ENCODE assay signal across 10 cellular contexts in the genomic region with DNA sequence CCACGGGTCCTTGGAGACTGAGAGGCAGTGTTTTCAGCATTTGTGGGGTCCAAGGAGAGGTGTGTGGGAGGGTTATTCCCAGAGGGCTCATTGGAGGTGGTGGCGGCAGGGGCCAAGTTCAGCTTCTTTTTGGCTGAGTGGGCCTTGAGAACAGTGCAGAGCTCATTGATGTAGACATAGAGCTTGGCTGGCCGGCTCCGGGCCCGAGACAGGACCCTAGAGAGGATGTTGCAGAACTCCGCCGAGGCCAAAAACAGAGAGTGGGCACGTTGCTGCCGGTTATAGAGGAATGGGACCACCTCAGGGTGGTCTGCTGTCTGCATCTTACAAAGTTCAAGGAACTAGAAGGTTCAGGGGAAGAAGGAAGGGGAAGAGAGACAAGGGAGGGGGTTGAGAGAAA. TPM values are rescaled to one million over a fixed set of nuclear protein-coding genes. Genes with fewer than 3 reads are reported as not detected.
DNase-seq lines count a peak whose midpoint lies in the region; ATAC-seq and TF ChIP-seq lines count a peak whose summit lies in the region.
"Had no signal": no experiment of that assay in that cellular context is flagged by ENCODE, and none has a peak within 500 bp of the region (broad histone marks: within the 10 kb centered on the region; RNA-seq: fewer than 3 reads in every experiment).

No MANE protein-coding gene starts in this region.

- H3K4me2 ChIP-seq in BLaER1 treated with 17β-estradiol and CSF1 and Interleukin-3, amounts not matched to agents 10 nM and 100 nM, result peak overlapping the region; percentile 86 to 100 (median 96)
- H3K4me2 ChIP-seq in neural cell (ENCODE audit: low read length), result no peak overlapping the region

- ATAC-seq in GM21447 (IDR thresholded peaks at IDR 0.05; ENCODE audit: unreplicated experiment), result no peak
- no peak for ATAC-seq in GM19328 (IDR thresholded peaks at IDR 0.05; ENCODE audit: unreplicated experiment)
- ATAC-seq: pancreas had no signal

- H3K9me3 ChIP-seq in BLaER1 treated with 17β-estradiol and CSF1 and Interleukin-3, amounts not matched to agents 10 nM and 100 nM (replicated peaks in 1 of 11), result no peaks in the 10 kb centered on the region
- no peaks in the 10 kb centered on the region for H3K9me3 ChIP-seq in KOPT-K1 (ENCODE audit: insufficient read depth, low read length, poor library complexity, severe bottlenecking)
- no peaks in the 10 kb centered on the region for H3K9me3 ChIP-seq in breast epithelium
- no peaks in the 10 kb centered on the region for H3K9me3 ChIP-seq in neural cell (ENCODE audit: low read length)
- H3K9me3 ChIP-seq: pancreas had no signal

- peaks cover 60 to 67% (median 64%) of the 10 kb centered on the region in 10 experiments for H3K4me1 ChIP-seq in BLaER1 treated with 17β-estradiol and CSF1 and Interleukin-3, amounts not matched to agents 10 nM and 100 nM
- H3K4me1 ChIP-seq in breast epithelium, result peaks cover 0 to 51% of the 10 kb centered on the region in 2 donors

- H3K4me3 ChIP-seq in BLaER1 treated with 17β-estradiol and CSF1 and Interleukin-3, amounts not matched to agents 10 nM and 100 nM, result peak overlapping the region; percentile 71 to 91 (median 86); a peak in 19 of 20 replicates
- H3K4me3 ChIP-seq in breast epithelium, result peak overlapping the region in 2 of 3 donors; percentile 75 to 85
- H3K4me3 ChIP-seq in neural cell (ENCODE audit: low read length), result peak overlapping the region; percentile 80

- H3K27me3 ChIP-seq in BLaER1 treated with 17β-estradiol and CSF1 and Interleukin-3, amounts not matched to agents 10 nM and 100 nM, result no peaks in the 10 kb centered on the region
- H3K27me3 ChIP-seq in breast epithelium, result no peaks in the 10 kb centered on the region
- no peaks in the 10 kb centered on the region for H3K27me3 ChIP-seq in neural cell (ENCODE audit: insufficient read depth, low read depth, low read length)
- H3K27me3 ChIP-seq: pancreas had no signal

- H3K27ac ChIP-seq in BLaER1 treated with 17β-estradiol and CSF1 and Interleukin-3, amounts not matched to agents 10 nM and 100 nM, result peak overlapping the region in 8 of 11 experiments; percentile 77 to 92 (median 89); a peak in 10 of 22 replicates
- H3K27ac ChIP-seq in KOPT-K1 (ENCODE audit: low read depth, low read length, poor library complexity, severe bottlenecking), result peak overlapping the region; percentile 95
- H3K27ac ChIP-seq in breast epithelium, result peak overlapping the region; percentile 92 to 96
- H3K27ac ChIP-seq in neural cell (ENCODE audit: low read length), result no peak overlapping the region

- H3K79me2 ChIP-seq in neural cell (replicated peaks; ENCODE audit: insufficient read depth, low read length), result peaks cover 19% of the 10 kb centered on the region

- H3F3A ChIP-seq in neural cell (ENCODE audit: insufficient read depth, low read length, poor library complexity, severe bottlenecking), result peaks cover 6% of the 10 kb centered on the region

- no peak for TF ChIP-seq RAD21 in neural cell (conservative IDR thresholded peaks at IDR 0.05)

- peaks cover 30 to 40% (median 33%) of the 10 kb centered on the region in 11 experiments for H3K36me3 ChIP-seq in BLaER1 treated with 17β-estradiol and CSF1 and Interleukin-3, amounts not matched to agents 10 nM and 100 nM
- H3K36me3 ChIP-seq in KOPT-K1 (ENCODE audit: insufficient read depth, low read length) (peaks cover 32% of the 10 kb centered on the region), breast epithelium (no peaks in the 10 kb centered on the region), neural cell (ENCODE audit: insufficient read depth, low read length) (peaks cover 4% of the 10 kb centered on the region)

- no peak for TF ChIP-seq EP300 in neural cell (conservative IDR thresholded peaks at IDR 0.05; ENCODE audit: poor library complexity, severe bottlenecking)

- peak overlapping the region; percentile 87 to 94 (median 90) for H3K9ac ChIP-seq in BLaER1 treated with 17β-estradiol and CSF1 and Interleukin-3, amounts not matched to agents 10 nM and 100 nM
- H3K9ac ChIP-seq in neural cell (ENCODE audit: low read length), result no peak overlapping the region

- DNase-seq in breast epithelium (ENCODE audit: low spot score in 2 of 2), result no peak
- no peak for DNase-seq in NOMO-1 treated with dmso at 0.1 percent for 144 hours (lab: John Stamatoyannopoulos, UW; ENCODE audit: unreplicated experiment)
- no peak for DNase-seq in GM19240 (ENCODE audit: insufficient read length, low spot score)
- DNase-seq: NCI-H187 had no signal

- no peak for TF ChIP-seq POLR2A in breast epithelium (IDR thresholded peaks at IDR 0.05)

- intact Hi-C loops in breast epithelium (cut with DNase I; ENCODE audit: low total_unique reads), result no loop called here

- peaks cover 8 to 47% (median 35%) of the 10 kb centered on the region in 11 experiments; a peak in 20 of 22 replicates for H4K20me1 ChIP-seq in BLaER1 treated with 17β-estradiol and CSF1 and Interleukin-3, amounts not matched to agents 10 nM and 100 nM
- no peaks in the 10 kb centered on the region for H4K20me1 ChIP-seq in neural cell (ENCODE audit: insufficient read depth)

- H3K9me2 ChIP-seq in neural cell (ENCODE audit: insufficient read depth, low read length), result no peaks in the 10 kb centered on the region

- TF ChIP-seq CTCF in breast epithelium (IDR thresholded peaks at IDR 0.05), result no peak
- no peak for TF ChIP-seq CTCF in neural cell (IDR thresholded peaks at IDR 0.05; ENCODE audit: poor library complexity, severe bottlenecking)

- no peak overlapping the region for H2AFZ ChIP-seq in neural cell (ENCODE audit: low read depth, low read length)

TF ChIP-seq in neural cell, 6 proteins besides CTCF, POLR2A, EP300 and RAD21:
- TF ChIP-seq POLR2AphosphoS5 (IDR thresholded peaks at IDR 0.05), result no peak
- TF ChIP-seq TAF1 (IDR thresholded peaks at IDR 0.05; ENCODE audit: low read depth), result no peak
- no peak for TF ChIP-seq EZH2 (IDR thresholded peaks at IDR 0.05; ENCODE audit: borderline replicate concordance, insufficient read depth, low read length, poor library complexity, severe bottlenecking)
- TF ChIP-seq MXI1 (conservative IDR thresholded peaks at IDR 0.05; ENCODE audit: poor library complexity, severe bottlenecking), result no peak
- TF ChIP-seq, protein P1, sequence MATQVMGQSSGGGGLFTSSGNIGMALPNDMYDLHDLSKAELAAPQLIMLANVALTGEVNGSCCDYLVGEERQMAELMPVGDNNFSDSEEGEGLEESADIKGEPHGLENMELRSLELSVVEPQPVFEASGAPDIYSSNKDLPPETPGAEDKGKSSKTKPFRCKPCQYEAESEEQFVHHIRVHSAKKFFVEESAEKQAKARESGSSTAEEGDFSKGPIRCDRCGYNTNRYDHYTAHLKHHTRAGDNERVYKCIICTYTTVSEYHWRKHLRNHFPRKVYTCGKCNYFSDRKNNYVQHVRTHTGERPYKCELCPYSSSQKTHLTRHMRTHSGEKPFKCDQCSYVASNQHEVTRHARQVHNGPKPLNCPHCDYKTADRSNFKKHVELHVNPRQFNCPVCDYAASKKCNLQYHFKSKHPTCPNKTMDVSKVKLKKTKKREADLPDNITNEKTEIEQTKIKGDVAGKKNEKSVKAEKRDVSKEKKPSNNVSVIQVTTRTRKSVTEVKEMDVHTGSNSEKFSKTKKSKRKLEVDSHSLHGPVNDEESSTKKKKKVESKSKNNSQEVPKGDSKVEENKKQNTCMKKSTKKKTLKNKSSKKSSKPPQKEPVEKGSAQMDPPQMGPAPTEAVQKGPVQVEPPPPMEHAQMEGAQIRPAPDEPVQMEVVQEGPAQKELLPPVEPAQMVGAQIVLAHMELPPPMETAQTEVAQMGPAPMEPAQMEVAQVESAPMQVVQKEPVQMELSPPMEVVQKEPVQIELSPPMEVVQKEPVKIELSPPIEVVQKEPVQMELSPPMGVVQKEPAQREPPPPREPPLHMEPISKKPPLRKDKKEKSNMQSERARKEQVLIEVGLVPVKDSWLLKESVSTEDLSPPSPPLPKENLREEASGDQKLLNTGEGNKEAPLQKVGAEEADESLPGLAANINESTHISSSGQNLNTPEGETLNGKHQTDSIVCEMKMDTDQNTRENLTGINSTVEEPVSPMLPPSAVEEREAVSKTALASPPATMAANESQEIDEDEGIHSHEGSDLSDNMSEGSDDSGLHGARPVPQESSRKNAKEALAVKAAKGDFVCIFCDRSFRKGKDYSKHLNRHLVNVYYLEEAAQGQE (IDR thresholded peaks at IDR 0.05; ENCODE audit: borderline replicate concordance), result no peak
- no peak for TF ChIP-seq SMC3 (conservative IDR thresholded peaks at IDR 0.05; ENCODE audit: poor library complexity)

RNA-seq across cellular contexts. Expression of a gene that starts 1.5 kb away (rescaled TPM):
- total RNA-seq in breast epithelium, result 10 to 100 TPM; 39.0 to 56.3 (median 39.8) TPM
- polyA plus RNA-seq in neural cell, result 39.3 and 66.0 TPM in 2 replicates
- 20.7 and 22.6 TPM in 2 replicates for polyA minus RNA-seq in neural cell

RNA-seq across cellular contexts. Expression of a gene that starts 3.7 kb away (rescaled TPM):
- 10 to 100 TPM; 12.6 to 27.2 (median 18.7) TPM for total RNA-seq in breast epithelium
- polyA plus RNA-seq in neural cell, result 16.5 and 30.0 TPM in 2 replicates
- 29.1 and 30.4 TPM in 2 replicates for polyA minus RNA-seq in neural cell

RNA-seq across cellular contexts. Expression of a gene that starts 7.3 kb away (rescaled TPM):
- 10 to 100 TPM; 38.6 to 67.8 (median 43.6) TPM for total RNA-seq in breast epithelium
- polyA plus RNA-seq in neural cell, result 1.2 and 5.5 TPM in 2 replicates
- polyA minus RNA-seq in neural cell, result 1.6 and 1.7 TPM in 2 replicates

RNA-seq across cellular contexts. Expression of a gene that starts 22.5 kb away (rescaled TPM):
- 100 to 1,000 TPM in 2 of 3 donors, 10 to 100 TPM in 1; 38.9 to 151 (median 103) TPM for total RNA-seq in breast epithelium
- polyA plus RNA-seq in neural cell, result 120 and 141 TPM in 2 replicates
- polyA minus RNA-seq in neural cell, result 39.7 and 41.6 TPM in 2 replicates

RNA-seq across cellular contexts. Expression of a gene that starts 31.8 kb away (rescaled TPM):
- total RNA-seq in breast epithelium, result 10 to 100 TPM; 23.3 to 28.6 (median 26.9) TPM
- polyA plus RNA-seq in neural cell, result 97.8 and 109 TPM in 2 replicates
- 21.2 and 23.4 TPM in 2 replicates for polyA minus RNA-seq in neural cell
